ENCODE assay signal across 11 cellular contexts in genomic region chr3:37955918-37956317, GRCh38. TPM values are rescaled to one million over a fixed set of nuclear protein-coding genes. Genes with fewer than 3 reads are reported as not detected.
DNase-seq lines count a peak whose midpoint lies in the region; ATAC-seq and TF ChIP-seq lines count a peak whose summit lies in the region.
"Had no signal": no experiment of that assay in that cellular context is flagged by ENCODE, and none has a peak within 500 bp of the region (broad histone marks: within the 10 kb centered on the region; RNA-seq: fewer than 3 reads in every experiment).

No MANE protein-coding gene starts in this region.

- H3K4me3 ChIP-seq in CD8-positive, alpha-beta T cell (ENCODE audit: low read depth, low read length) = no peak overlapping the region
- H3K4me3 ChIP-seq in gastroesophageal sphincter (no peak overlapping the region), psoas muscle (no peak overlapping the region), thyroid gland (replicated peaks in 1 of 3) (no peak overlapping the region), mucosa of descending colon (no peak overlapping the region)

- no peaks in the 10 kb centered on the region for H3K9me3 Mint-ChIP-seq in CD8-positive, alpha-beta T cell

- no peak overlapping the region for H3K4me3 Mint-ChIP-seq in CD8-positive, alpha-beta T cell
- H3K4me3 Mint-ChIP-seq: activated T-helper 1 cell treated with anti-CD3 and anti-CD28 coated beads, Interleukin-12 subunit alpha, Interleukin-12 subunit beta, Interleukin-2, Interleukin-4 antibody, amounts not matched to agents 30 ng/mL and 10 ng/mL and 1 ng/mL, durations not matched to agents 14 hours and 24 hours and 36 hours had no signal

- 49 to 52% methylated on average over 3 of the region's 3 CpGs for WGBS in gastroesophageal sphincter (ENCODE audit: low coverage in 1 of 2), 2 donors
- WGBS in psoas muscle, 3 donors = 63 to 78% (median 76%) methylated on average over 3 of the region's 3 CpGs
- 70 to 83% methylated on average over 3 of the region's 3 CpGs for WGBS in thyroid gland, 2 donors

- no peak for DNase-seq in CD8-positive, alpha-beta T cell
- DNase-seq in NOMO-1 treated with dmso at 0.1 percent for 144 hours (lab: John Stamatoyannopoulos, UW; ENCODE audit: unreplicated experiment) (peak; percentile 87), psoas muscle (no peak), thyroid gland (no peak), mucosa of descending colon (no peak)
- no peak for DNase-seq in stimulated activated CD4-positive, alpha-beta T cell treated with anti-CD3 and anti-CD28 coated beads, Interleukin-4, amount 100 ng/mL, for 24 hours
- DNase-seq: DMS79; stimulated activated CD4-positive, alpha-beta T cell treated with anti-CD3 and anti-CD28 coated beads, Interleukin-4, amount 100 ng/mL, for 1 hour had no signal

- no peaks in the 10 kb centered on the region for H3K36me3 ChIP-seq in CD8-positive, alpha-beta T cell (ENCODE audit: insufficient read depth, low read length)
- H3K36me3 ChIP-seq in gastroesophageal sphincter (peaks cover 0 to 11% of the 10 kb centered on the region in 2 donors), psoas muscle (ENCODE audit: insufficient read depth in 1 of 2, low read depth in 1 of 2) (no peaks in the 10 kb centered on the region), thyroid gland (no peaks in the 10 kb centered on the region), mucosa of descending colon (ENCODE audit: low read depth) (no peaks in the 10 kb centered on the region)

- peak overlapping the region; percentile 64 for H3K27ac Mint-ChIP-seq in CD8-positive, alpha-beta T cell

- peaks cover 27% of the 10 kb centered on the region for H3K4me1 Mint-ChIP-seq in CD8-positive, alpha-beta T cell (ENCODE audit: low read depth)

- TF ChIP-seq CTCF in CD8-positive, alpha-beta T cell (IDR thresholded peaks at IDR 0.05) = no peak
- TF ChIP-seq CTCF in gastroesophageal sphincter (IDR thresholded peaks at IDR 0.05) (no peak), psoas muscle (IDR thresholded peaks at IDR 0.05) (no peak), thyroid gland (IDR thresholded peaks at IDR 0.05) (no peak), mucosa of descending colon (IDR thresholded peaks at IDR 0.05) (no peak)

- no peak for TF ChIP-seq POLR2A in gastroesophageal sphincter (IDR thresholded peaks at IDR 0.05)
- no peak for TF ChIP-seq POLR2A in thyroid gland (IDR thresholded peaks at IDR 0.05)

- H3K27me3 ChIP-seq in CD8-positive, alpha-beta T cell (ENCODE audit: insufficient read depth, low read length) = no peaks in the 10 kb centered on the region
- H3K27me3 ChIP-seq in gastroesophageal sphincter (no peaks in the 10 kb centered on the region), psoas muscle (ENCODE audit: insufficient read depth in 3 of 3, low read length in 2 of 3) (no peaks in the 10 kb centered on the region), thyroid gland (no peaks in the 10 kb centered on the region)

- no peak for TF ChIP-seq EP300 in gastroesophageal sphincter (IDR thresholded peaks at IDR 0.05)

- POLR2A ChIA-PET in CD8-positive, alpha-beta T cell (lab: Charles Lee) = interaction anchor here (0.6 kb wide), 1 partner anchor 14 kb away, joined by 5 read pairs; no protein-coding TSS in a partner anchor

- no peaks in the 10 kb centered on the region for H3K27me3 Mint-ChIP-seq in CD8-positive, alpha-beta T cell (ENCODE audit: low read depth)

- no peaks in the 10 kb centered on the region for H3K9me3 ChIP-seq in CD8-positive, alpha-beta T cell (ENCODE audit: low read length)
- H3K9me3 ChIP-seq in gastroesophageal sphincter (no peaks in the 10 kb centered on the region), psoas muscle (no peaks in the 10 kb centered on the region), thyroid gland (no peaks in the 10 kb centered on the region), mucosa of descending colon (no peaks in the 10 kb centered on the region)

- intact Hi-C loops in CD8-positive, alpha-beta T cell (cut with DNase I, micrococcal nuclease) = no loop called here
- intact Hi-C loops in psoas muscle (cut with DNase I) (no loop called here), thyroid gland (cut with DNase I) (no loop called here), mucosa of descending colon (cut with DNase I, micrococcal nuclease) (no loop called here)

- CTCF ChIA-PET in CD8-positive, alpha-beta T cell (lab: Charles Lee) = interaction anchor here (1.2 to 4.4 kb wide), 3 partner anchors 12 to 100 kb away, joined by 5 to 27 read pairs (median 15); no protein-coding TSS in a partner anchor

- peaks cover 23% of the 10 kb centered on the region for H3K4me1 ChIP-seq in CD8-positive, alpha-beta T cell (ENCODE audit: insufficient read depth, low read length)
- H3K4me1 ChIP-seq in gastroesophageal sphincter = peaks cover 14 to 50% (median 15%) of the 10 kb centered on the region in 3 donors
- no peaks in the 10 kb centered on the region for H3K4me1 ChIP-seq in psoas muscle
- no peaks in the 10 kb centered on the region for H3K4me1 ChIP-seq in thyroid gland
- peaks cover 12% of the 10 kb centered on the region for H3K4me1 ChIP-seq in mucosa of descending colon (ENCODE audit: low read depth)

- H3K27ac ChIP-seq in CD8-positive, alpha-beta T cell (ENCODE audit: low read depth, low read length) = no peak overlapping the region
- peak overlapping the region; percentile 63 to 76 (median 74) for H3K27ac ChIP-seq in gastroesophageal sphincter
- peak overlapping the region; percentile 27 for H3K27ac ChIP-seq in psoas muscle
- peak overlapping the region in 1 of 3 donors; percentile 68 for H3K27ac ChIP-seq in thyroid gland

- ATAC-seq in CD8-positive, alpha-beta T cell = no peak
- ATAC-seq in gastroesophageal sphincter (no peak), psoas muscle (no peak), HG03108 (IDR thresholded peaks at IDR 0.05; ENCODE audit: unreplicated experiment) (no peak), mucosa of descending colon (no peak)

- no peaks in the 10 kb centered on the region for H3K36me3 Mint-ChIP-seq in CD8-positive, alpha-beta T cell

RNA-seq across cellular contexts. Expression of gene VILL, which starts 34.7 kb away (rescaled TPM):
- 10 to 100 TPM; 19.0 to 19.6 TPM for total RNA-seq in CD8-positive, alpha-beta T cell
- 1 to 10 TPM; 3.5 to 7.5 (median 5.2) TPM for total RNA-seq in gastroesophageal sphincter
- 1 to 10 TPM in 1 of 4 donors, under 1 TPM in 3; 0.75 to 2.1 (median 0.87) TPM for total RNA-seq in psoas muscle
- polyA plus RNA-seq in psoas muscle = 1 to 10 TPM in 1 of 3 donors, under 1 TPM in 2; 0.65 to 1.3 (median 0.96) TPM
- total RNA-seq in thyroid gland = 10 to 100 TPM in 2 of 4 donors, 1 to 10 TPM in 2; 5.5 to 13.0 (median 9.5) TPM
- 100 to 1,000 TPM in 2 of 3 donors, 10 to 100 TPM in 1; 69.7 to 197 (median 150) TPM for total RNA-seq in mucosa of descending colon
